Comparison of ENCODE assay signal across 19 cellular contexts in the genomic region with DNA sequence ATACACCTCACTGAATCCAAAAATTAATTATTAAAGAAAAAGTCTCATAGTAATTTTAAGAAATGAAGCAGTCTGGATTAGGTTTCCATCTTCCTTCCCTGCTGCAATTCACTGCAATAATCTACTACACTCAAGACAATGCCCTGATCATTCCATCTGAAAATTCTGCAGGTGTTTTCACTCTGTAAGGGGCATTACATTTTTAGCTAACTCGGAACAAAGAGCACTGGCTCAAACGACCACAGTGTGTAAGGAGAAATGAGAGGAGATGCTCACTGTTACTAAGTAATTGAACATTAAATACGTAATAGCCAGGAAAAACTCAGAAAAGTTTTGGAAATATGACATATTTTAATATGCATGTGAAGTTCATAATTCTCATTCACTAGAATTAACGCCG. TPM values are rescaled to one million over a fixed set of nuclear protein-coding genes. Genes with fewer than 3 reads are reported as not detected.
DNase-seq lines count a peak whose midpoint lies in the region; ATAC-seq and TF ChIP-seq lines count a peak whose summit lies in the region.
"Had no signal": no experiment of that assay in that cellular context is flagged by ENCODE, and none has a peak within 500 bp of the region (broad histone marks: within the 10 kb centered on the region; RNA-seq: fewer than 3 reads in every experiment).

No MANE protein-coding gene starts in this region.

- peaks cover 51% of the 10 kb centered on the region for H3K27me3 Mint-ChIP-seq in activated naive CD8-positive, alpha-beta T cell treated with anti-CD3 and anti-CD28 coated beads, Interleukin-2, amount 50 U/mL, for 24 hours

- H3K4me3 Mint-ChIP-seq in activated naive CD8-positive, alpha-beta T cell treated with anti-CD3 and anti-CD28 coated beads, Interleukin-2, amount 50 U/mL, for 24 hours = peak overlapping the region; percentile 23

- H3K27me3 ChIP-seq in BLaER1 (no peaks in the 10 kb centered on the region; the same call in 1 of the 2 replicates), colonic mucosa (no peaks in the 10 kb centered on the region)

- no peak overlapping the region for H3K9ac ChIP-seq in BLaER1
- H3K9ac ChIP-seq in colonic mucosa (ENCODE audit: low read depth in 2 of 2, low read length in 2 of 2) = no peak overlapping the region
- H3K9ac ChIP-seq: KMS-11 had no signal

- no peaks in the 10 kb centered on the region for H3K36me3 ChIP-seq in BLaER1
- H3K36me3 ChIP-seq in mesodermal cell (ENCODE audit: control insufficient read depth, insufficient read depth, low read length) = no peaks in the 10 kb centered on the region
- H3K36me3 ChIP-seq in colonic mucosa = no peaks in the 10 kb centered on the region
- H3K36me3 ChIP-seq: left lung, prostate gland had no signal

- peak overlapping the region; percentile 83 for H3K4me2 ChIP-seq in BLaER1

- intact Hi-C loops in colonic mucosa (cut with DNase I) = no loop called here

- no peak overlapping the region for H3K27ac ChIP-seq in BLaER1
- H3K27ac ChIP-seq in mesodermal cell (ENCODE audit: low read depth, low read length, severe bottlenecking) = no peak overlapping the region
- H3K27ac ChIP-seq in colonic mucosa = no peak overlapping the region
- H3K27ac ChIP-seq: coronary artery, KMS-11, left lung, prostate gland had no signal

- no peak for DNase-seq in activated naive CD8-positive, alpha-beta T cell treated with anti-CD3 and anti-CD28 coated beads, Interleukin-2, amount 50 U/mL, for 24 hours
- DNase-seq in colonic mucosa = no peak
- DNase-seq: activated CD4-positive, alpha-beta T cell treated with anti-CD3 and anti-CD28 coated beads, Interleukin-2, amount 50 U/mL, for 4 hours; activated naive CD4-positive, alpha-beta T cell treated with Interleukin-2 at 50 U/mL for 16 hours; CD8-positive, alpha-beta T cell; foreskin melanocyte; left lung; NCI-H187 treated with DMSO at 0.1 percent for 48 hours; stimulated activated naive CD4-positive, alpha-beta T cell had no signal

- H3K9me3 Mint-ChIP-seq in activated naive CD8-positive, alpha-beta T cell treated with anti-CD3 and anti-CD28 coated beads, Interleukin-2, amount 50 U/mL, for 24 hours = no peaks in the 10 kb centered on the region
- H3K9me3 Mint-ChIP-seq: CD8-positive, alpha-beta T cell; T-helper 1 cell treated with Interleukin-12 subunit alpha and Interleukin-12 subunit beta and Interleukin-4 antibody, amounts not matched to agents 30 μg/mL and 1 μg/mL, for 36 hours had no signal

- no peaks in the 10 kb centered on the region for H3K36me3 Mint-ChIP-seq in activated naive CD8-positive, alpha-beta T cell treated with anti-CD3 and anti-CD28 coated beads, Interleukin-2, amount 50 U/mL, for 24 hours (ENCODE audit: low read depth)
- H3K36me3 Mint-ChIP-seq: CD8-positive, alpha-beta T cell had no signal

- H3K4me3 ChIP-seq in BLaER1 (no peak overlapping the region), GM12875 (ENCODE audit: low read depth, low read length) (peak overlapping the region; percentile 93), mesodermal cell (ENCODE audit: extremely low read depth, insufficient read depth, low read length, poor library complexity, severe bottlenecking) (peak overlapping the region; percentile 76), colonic mucosa (no peak overlapping the region)
- H3K4me3 ChIP-seq: coronary artery had no signal

- H3K9me3 ChIP-seq in BLaER1 = no peaks in the 10 kb centered on the region
- H3K9me3 ChIP-seq in mesodermal cell (ENCODE audit: control insufficient read depth, low read length) = no peaks in the 10 kb centered on the region
- H3K9me3 ChIP-seq in colonic mucosa = no peaks in the 10 kb centered on the region
- H3K9me3 ChIP-seq: left lung, prostate gland had no signal

- no CpG with 5 or more reads among the region's 5 CpGs for WGBS in mesodermal cell (ENCODE audit: insufficient coverage in 2 of 2), 2 experiments

- no peak for ATAC-seq in activated naive CD8-positive, alpha-beta T cell treated with anti-CD3 and anti-CD28 coated beads, Interleukin-2, amount 50 U/mL, for 24 hours
- no peak for ATAC-seq in GM21515 (IDR thresholded peaks at IDR 0.05; ENCODE audit: unreplicated experiment)
- ATAC-seq in GM21526 (IDR thresholded peaks at IDR 0.05; ENCODE audit: low FRiP score, unreplicated experiment) = no peak
- ATAC-seq in GM18502 (IDR thresholded peaks at IDR 0.05; ENCODE audit: poor library complexity, unreplicated experiment) = no peak
- ATAC-seq: CD8-positive, alpha-beta T cell; left lung had no signal

- H3K27ac Mint-ChIP-seq in activated naive CD8-positive, alpha-beta T cell treated with anti-CD3 and anti-CD28 coated beads, Interleukin-2, amount 50 U/mL, for 24 hours = no peak overlapping the region
- H3K27ac Mint-ChIP-seq: CD8-positive, alpha-beta T cell; T-helper 1 cell treated with Interleukin-12 subunit alpha and Interleukin-12 subunit beta and Interleukin-4 antibody, amounts not matched to agents 30 μg/mL and 1 μg/mL, for 36 hours had no signal

- TF ChIP-seq CTCF in GM12875 (IDR thresholded peaks at IDR 0.05; ENCODE audit: borderline replicate concordance, insufficient read depth, low read depth, low read length) (no peak), colonic mucosa (IDR thresholded peaks at IDR 0.05) (no peak)

- peaks cover 10% of the 10 kb centered on the region; the same call in 1 of the 2 replicates for H4K20me1 ChIP-seq in BLaER1

- peaks cover 22% of the 10 kb centered on the region for H3K4me1 ChIP-seq in BLaER1
- H3K4me1 ChIP-seq in mesodermal cell (ENCODE audit: control insufficient read depth, insufficient read depth, low read length, poor library complexity, severe bottlenecking) = peaks cover 11% of the 10 kb centered on the region
- H3K4me1 ChIP-seq in colonic mucosa = peaks cover 3% of the 10 kb centered on the region
- H3K4me1 ChIP-seq: prostate gland had no signal

- peaks cover 12% of the 10 kb centered on the region for H3K4me1 Mint-ChIP-seq in activated naive CD8-positive, alpha-beta T cell treated with anti-CD3 and anti-CD28 coated beads, Interleukin-2, amount 50 U/mL, for 24 hours

RNA-seq across cellular contexts. Expression of a gene that starts 1.3 kb away (rescaled TPM):
- polyA plus RNA-seq in mesodermal cell (2013, experiment 1 of 2) = 16.4 TPM
- 16.3 TPM for polyA plus RNA-seq in mesodermal cell (2013, experiment 2 of 2)
- 1 to 10 TPM; 5.7 to 7.5 TPM for total RNA-seq in colonic mucosa

Comparison
In these comparisons a context has a peak if more than half of its experiments do, and no peak if none do; other contexts are left out.
1. H3K4me3 ChIP-seq: peak in GM12875 (single experiment) and mesodermal cell (single experiment); none in BLaER1 (single experiment) and colonic mucosa (single experiment).